ENCODE assay signal across 8 cellular contexts in genomic region chr13:43785166-43785680, GRCh38. TPM values are rescaled to one million over a fixed set of nuclear protein-coding genes. Genes with fewer than 3 reads are reported as not detected.
A peak's percentile ranks its signal among the peaks of the same experiment; 100 is the strongest.
DNase-seq lines count a peak whose midpoint lies in the region; ATAC-seq and TF ChIP-seq lines count a peak whose summit lies in the region.
"Had no signal": no experiment of that assay in that cellular context is flagged by ENCODE, and none has a peak within 500 bp of the region (broad histone marks: within the 10 kb centered on the region; RNA-seq: fewer than 3 reads in every experiment).

No MANE protein-coding gene starts in this region.

- H3K4me2 ChIP-seq in skeletal muscle satellite cell (ENCODE audit: low read length) (peak overlapping the region; percentile 99), Karpas-422 (ENCODE audit: low read depth, low read length, poor library complexity, severe bottlenecking) (no peak overlapping the region)

- peak overlapping the region; percentile 91 for H3K4me3 Mint-ChIP-seq in glutamatergic neuron (ENCODE audit: unreplicated experiment)

- H3K4me1 ChIP-seq in HAP-1 = peaks cover 11% of the 10 kb centered on the region
- H3K4me1 ChIP-seq in skeletal muscle satellite cell (ENCODE audit: control insufficient read depth, insufficient read depth, low read length) = peaks cover 22% of the 10 kb centered on the region
- H3K4me1 ChIP-seq in Karpas-422 (ENCODE audit: low read length) = no peaks in the 10 kb centered on the region

- no peak overlapping the region for H3K9ac ChIP-seq in skeletal muscle satellite cell (ENCODE audit: low read depth, low read length)
- H3K9ac ChIP-seq in Karpas-422 (ENCODE audit: low read length) = no peak overlapping the region

- no peak for TF ChIP-seq CTCF in WI38 (IDR thresholded peaks at IDR 0.05; ENCODE audit: low read depth, low read length)
- no peak for TF ChIP-seq CTCF in glutamatergic neuron (IDR thresholded peaks at IDR 0.05; ENCODE audit: partially characterized antibody, unreplicated experiment)

- ATAC-seq in GM19463 (IDR thresholded peaks at IDR 0.05; ENCODE audit: unreplicated experiment) = no peak

- H3K4me3 ChIP-seq in HAP-1 = peak overlapping the region; percentile 50
- H3K4me3 ChIP-seq in WI38 (ENCODE audit: low read depth, low read length) = peak overlapping the region; percentile 65
- H3K4me3 ChIP-seq in skeletal muscle satellite cell (ENCODE audit: low read length) = peak overlapping the region; percentile 83
- no peak overlapping the region for H3K4me3 ChIP-seq in Karpas-422 (ENCODE audit: low read length)

- peak overlapping the region; percentile 5 for H3K27ac Mint-ChIP-seq in glutamatergic neuron (ENCODE audit: unreplicated experiment)

- H2AFZ ChIP-seq in Karpas-422 (ENCODE audit: low read length) = no peak overlapping the region

- H3K27me3 ChIP-seq in HAP-1 (ENCODE audit: low read depth) = no peaks in the 10 kb centered on the region
- no peaks in the 10 kb centered on the region for H3K27me3 ChIP-seq in skeletal muscle satellite cell (ENCODE audit: control insufficient read depth, insufficient read depth, low read length)
- H3K27me3 ChIP-seq in Karpas-422 (ENCODE audit: low read length) = no peaks in the 10 kb centered on the region

- H4K20me1 ChIP-seq in Karpas-422 (ENCODE audit: insufficient read depth, low read depth, low read length) = no peaks in the 10 kb centered on the region

- no peaks in the 10 kb centered on the region for H3K9me2 ChIP-seq in Karpas-422 (replicated peaks; ENCODE audit: insufficient read depth, low read length)

- H3K9me3 ChIP-seq in HAP-1 = no peaks in the 10 kb centered on the region
- H3K9me3 ChIP-seq in skeletal muscle satellite cell (replicated peaks; ENCODE audit: low read length) = no peaks in the 10 kb centered on the region
- no peaks in the 10 kb centered on the region for H3K9me3 ChIP-seq in Karpas-422 (ENCODE audit: low read length)

- H3K36me3 Mint-ChIP-seq in glutamatergic neuron (ENCODE audit: unreplicated experiment) = no peaks in the 10 kb centered on the region

- peaks cover 5% of the 10 kb centered on the region for H3K9me3 Mint-ChIP-seq in glutamatergic neuron (ENCODE audit: unreplicated experiment)

- no peak overlapping the region for H3K27ac ChIP-seq in Karpas-422 (ENCODE audit: low read length)

- H3K79me2 ChIP-seq in Karpas-422 (ENCODE audit: low read length) = no peaks in the 10 kb centered on the region

- DNase-seq in HAP-1 (ENCODE audit: low spot score in 2 of 2) (no peak), glutamatergic neuron (no peak), Karpas-422 (no peak)
- no peak for DNase-seq in activated CD8-positive, alpha-beta memory T cell treated with anti-CD3 and anti-CD28 coated beads, Interleukin-2, amount 50 U/mL, for 48 hours
- DNase-seq: SHP77 treated with DMSO at 0.1 percent for 48 hours had no signal

- H3K27me3 Mint-ChIP-seq in glutamatergic neuron (ENCODE audit: unreplicated experiment) = peaks cover 11% of the 10 kb centered on the region

- H3K4me1 Mint-ChIP-seq in glutamatergic neuron (ENCODE audit: low read depth, unreplicated experiment) = peaks cover 15% of the 10 kb centered on the region

- H3K36me3 ChIP-seq in HAP-1 (replicated peaks) (no peaks in the 10 kb centered on the region), skeletal muscle satellite cell (ENCODE audit: insufficient read depth, low read length) (no peaks in the 10 kb centered on the region), Karpas-422 (ENCODE audit: insufficient read depth, low read length) (no peaks in the 10 kb centered on the region)

- in situ Hi-C loops in HAP-1 (cut with MboI; ENCODE audit: low sequenced_read_pairs) = loop anchor here (25.0 kb wide), 1 partner anchor 473 kb away; no protein-coding TSS in a partner anchor

RNA-seq across cellular contexts. Expression of gene ENOX1, which starts 1.5 kb away (rescaled TPM):
- total RNA-seq in glutamatergic neuron (ENCODE audit: unreplicated experiment) = 8.7 TPM
- 6.6 and 10.5 TPM in 2 replicates for total RNA-seq in skeletal muscle satellite cell (2012; rRNA removed)
- total RNA-seq in Karpas-422 (2014; rRNA removed; shearing (Covaris generic); ENCODE audit: low replicate concordance) = not detected in 2 replicates
